ENCODE assay signal across 8 cellular contexts in genomic region chr3:124034016-124034808, GRCh38. TPM values are rescaled to one million over a fixed set of nuclear protein-coding genes. Genes with fewer than 3 reads are reported as not detected.
DNase-seq lines count a peak whose midpoint lies in the region; ATAC-seq and TF ChIP-seq lines count a peak whose summit lies in the region.

No MANE protein-coding gene starts in this region.

- H3K9me3 Mint-ChIP-seq in CD4-positive, alpha-beta memory T cell, result peaks cover 0 to 5% (median 0%) of the 10 kb centered on the region in 8 donors
- H3K9me3 Mint-ChIP-seq in stimulated activated memory B cell treated with anti-CD40 and anti-IgM and Interleukin-4, amounts not matched to agents 10 μg/mL and 1 μg/mL and 100 μg/mL, for 72 hours, result peaks cover 3% of the 10 kb centered on the region

- no peaks in the 10 kb centered on the region for H3K36me3 ChIP-seq in CD4-positive, alpha-beta memory T cell (ENCODE audit: insufficient read depth, low read length)
- no peaks in the 10 kb centered on the region for H3K36me3 ChIP-seq in MG63
- no peaks in the 10 kb centered on the region for H3K36me3 ChIP-seq in breast epithelium

- H3K4me1 Mint-ChIP-seq in CD4-positive, alpha-beta memory T cell, result peaks cover 8 to 19% (median 15%) of the 10 kb centered on the region in 4 donors
- peaks cover 7% of the 10 kb centered on the region for H3K4me1 Mint-ChIP-seq in stimulated activated memory B cell treated with anti-CD40 and anti-IgM and Interleukin-4, amounts not matched to agents 10 μg/mL and 1 μg/mL and 100 μg/mL, for 72 hours

- H3K9me3 ChIP-seq in CD4-positive, alpha-beta memory T cell (ENCODE audit: control insufficient read depth in 1 of 2, low read length in 2 of 2), result no peaks in the 10 kb centered on the region
- peaks cover 2% of the 10 kb centered on the region; the same call in 1 of the 2 replicates for H3K9me3 ChIP-seq in MG63
- H3K9me3 ChIP-seq in breast epithelium, result no peaks in the 10 kb centered on the region

- peak overlapping the region in 1 of 7 donors; percentile 5 for H3K27ac Mint-ChIP-seq in CD4-positive, alpha-beta memory T cell
- H3K27ac Mint-ChIP-seq in stimulated activated memory B cell treated with anti-CD40 and anti-IgM and Interleukin-4, amounts not matched to agents 10 μg/mL and 1 μg/mL and 100 μg/mL, for 72 hours, result no peak overlapping the region

- H3K27me3 Mint-ChIP-seq in CD4-positive, alpha-beta memory T cell, result peaks cover 41% of the 10 kb centered on the region in 2 donors
- H3K27me3 Mint-ChIP-seq in stimulated activated memory B cell treated with anti-CD40 and anti-IgM and Interleukin-4, amounts not matched to agents 10 μg/mL and 1 μg/mL and 100 μg/mL, for 72 hours, result peaks cover 33% of the 10 kb centered on the region

- H3K27ac ChIP-seq in CD4-positive, alpha-beta memory T cell (ENCODE audit: low read depth, low read length), result no peak overlapping the region
- H3K27ac ChIP-seq in breast epithelium, result peak overlapping the region in 1 of 2 donors; percentile 92

- ATAC-seq in left colon, result peak; percentile 20
- ATAC-seq in stimulated activated memory B cell treated with anti-CD40 and anti-IgM and Interleukin-4, amounts not matched to agents 10 μg/mL and 1 μg/mL and 100 μg/mL, for 72 hours, result peak; percentile 18
- ATAC-seq in GM21447 (IDR thresholded peaks at IDR 0.05; ENCODE audit: unreplicated experiment), result no peak
- ATAC-seq in HG03342 (IDR thresholded peaks at IDR 0.05; ENCODE audit: unreplicated experiment), result no peak

- peaks cover 22% of the 10 kb centered on the region for H3K27me3 ChIP-seq in CD4-positive, alpha-beta memory T cell (ENCODE audit: insufficient read depth, low read length)
- H3K27me3 ChIP-seq in MG63 (peaks cover 83% of the 10 kb centered on the region), breast epithelium (no peaks in the 10 kb centered on the region)

- H3K4me3 Mint-ChIP-seq in CD4-positive, alpha-beta memory T cell, result peak overlapping the region; percentile 62 to 88 (median 74)
- H3K4me3 Mint-ChIP-seq in stimulated activated memory B cell treated with anti-CD40 and anti-IgM and Interleukin-4, amounts not matched to agents 10 μg/mL and 1 μg/mL and 100 μg/mL, for 72 hours, result peak overlapping the region; percentile 38

- TF ChIP-seq CTCF in breast epithelium (IDR thresholded peaks at IDR 0.05), result no peak

- peak overlapping the region in 1 of 2 donors; percentile 47 for H3K4me3 ChIP-seq in CD4-positive, alpha-beta memory T cell (ENCODE audit: low read length in 2 of 2)
- H3K4me3 ChIP-seq in MG63 (peak overlapping the region; percentile 44), breast epithelium (peak overlapping the region; percentile 66 to 85 (median 84))

- CTCF ChIA-PET in CD4-positive, alpha-beta memory T cell (lab: Charles Lee; ENCODE audit: partially characterized antibody), result interaction anchor here (1.3 to 2.6 kb wide), 3 partner anchors 8 to 22 kb away, joined by 4 to 11 read pairs (median 6); no protein-coding TSS in a partner anchor

- intact Hi-C loops in CD4-positive, alpha-beta memory T cell (cut with micrococcal nuclease), result no loop called here
- intact Hi-C loops in breast epithelium (cut with DNase I; ENCODE audit: low total_unique reads), result loop anchor here (5.0 kb wide), 1 partner anchor 1888 kb away; no protein-coding TSS in a partner anchor
- intact Hi-C loops in left colon (cut with DNase I, micrococcal nuclease), result no loop called here

- TF ChIP-seq POLR2A in breast epithelium (IDR thresholded peaks at IDR 0.05), result no peak

- peak in 2 of 5 donors; percentile 0 to 37 for DNase-seq in CD4-positive, alpha-beta memory T cell
- DNase-seq in MG63 (no peak), breast epithelium (ENCODE audit: low spot score in 2 of 2) (no peak), left colon (peak in 1 of 2 donors; percentile 34), NCI-H2196 (lab: John Stamatoyannopoulos, UW; ENCODE audit: unreplicated experiment) (no peak)

- H3K36me3 Mint-ChIP-seq in CD4-positive, alpha-beta memory T cell, result no peaks in the 10 kb centered on the region
- no peaks in the 10 kb centered on the region for H3K36me3 Mint-ChIP-seq in stimulated activated memory B cell treated with anti-CD40 and anti-IgM and Interleukin-4, amounts not matched to agents 10 μg/mL and 1 μg/mL and 100 μg/mL, for 72 hours

- H3K4me1 ChIP-seq in CD4-positive, alpha-beta memory T cell (ENCODE audit: insufficient read depth, low read length), result peaks cover 5% of the 10 kb centered on the region
- H3K4me1 ChIP-seq in breast epithelium, result no peaks in the 10 kb centered on the region

- POLR2A ChIA-PET in CD4-positive, alpha-beta memory T cell (lab: Charles Lee; ENCODE audit: partially characterized antibody), result no interaction called here

RNA-seq across cellular contexts. Expression of gene KALRN, which starts 1.0 kb away (rescaled TPM):
- 10 to 100 TPM; 14.5 to 15.6 TPM for total RNA-seq in CD4-positive, alpha-beta memory T cell
- 1 to 10 TPM; 2.6 to 4.3 TPM for polyA plus RNA-seq in CD4-positive, alpha-beta memory T cell
- total RNA-seq in MG63 (2014; rRNA removed; shearing (Covaris generic); ENCODE audit: low replicate concordance), result 1.4 and 2.3 TPM in 2 replicates
- total RNA-seq in breast epithelium (10 to 100 TPM; 36.3 to 82.3 (median 47.3) TPM), left colon (10 to 100 TPM; 64.7 to 74.3 TPM)

RNA-seq across cellular contexts. Expression of gene ROPN1, which starts 42.3 kb away (rescaled TPM):
- not detected for total RNA-seq in CD4-positive, alpha-beta memory T cell
- not detected for polyA plus RNA-seq in CD4-positive, alpha-beta memory T cell
- total RNA-seq in MG63 (2014; rRNA removed; shearing (Covaris generic); ENCODE audit: low replicate concordance), result not detected in 2 replicates
- 1 to 10 TPM in 2 of 3 donors, not detected in 1; 2.3 to 6.1 TPM for total RNA-seq in breast epithelium
- total RNA-seq in left colon, result 1 to 10 TPM; 2.0 to 3.2 TPM

Comparison
In these comparisons a context has a peak if more than half of its experiments do, and no peak if none do; other contexts are left out.
1. ATAC-seq: peak in left colon (single experiment) and stimulated activated memory B cell treated with anti-CD40 and anti-IgM and Interleukin-4, amounts not matched to agents 10 μg/mL and 1 μg/mL and 100 μg/mL, for 72 hours (single experiment); none in GM21447 (single experiment) and HG03342 (single experiment).